Comparison of ENCODE assay signal across 9 cellular contexts in the genomic region with DNA sequence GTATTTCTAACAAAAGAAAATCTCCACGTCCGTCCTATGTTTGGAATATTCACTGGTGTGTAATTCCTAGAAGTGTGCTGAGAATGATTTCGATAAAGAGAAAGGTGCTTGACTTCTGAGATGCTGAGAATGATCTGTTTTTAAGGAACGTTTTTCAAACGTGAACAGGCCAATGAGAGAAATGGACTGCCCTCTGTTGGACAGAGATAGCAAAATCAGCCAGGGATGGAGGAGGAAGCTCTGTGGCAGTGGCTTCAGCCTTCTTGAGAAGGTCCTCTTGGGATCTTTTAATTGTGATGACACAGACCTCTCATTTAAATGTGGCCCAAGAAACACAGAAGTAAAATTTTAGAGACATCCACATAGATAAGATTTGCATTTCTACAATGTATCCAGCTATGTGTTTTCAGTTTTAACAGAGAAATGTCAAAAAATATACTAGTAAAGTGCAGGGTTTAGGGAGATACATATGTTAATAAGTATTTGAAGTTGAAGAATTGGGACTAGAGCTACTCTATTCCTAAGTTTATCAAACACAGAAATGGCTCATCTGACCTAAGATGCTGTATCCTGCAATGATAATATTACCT.
A peak's percentile ranks its signal among the peaks of the same experiment; 100 is the strongest.
DNase-seq lines count a peak whose midpoint lies in the region; ATAC-seq and TF ChIP-seq lines count a peak whose summit lies in the region.
"Had no signal": no experiment of that assay in that cellular context is flagged by ENCODE, and none has a peak within 500 bp of the region (broad histone marks: within the 10 kb centered on the region; RNA-seq: fewer than 3 reads in every experiment).

No MANE protein-coding gene starts in this region.

- H3K9me3 Mint-ChIP-seq in activated naive CD8-positive, alpha-beta T cell treated with anti-CD3 and anti-CD28 coated beads, Interleukin-2, amount 50 U/mL, for 24 hours = no peaks in the 10 kb centered on the region
- H3K9me3 Mint-ChIP-seq: activated naive CD8-positive, alpha-beta T cell treated with anti-CD3 and anti-CD28 coated beads, Interleukin-2, amount 10 ng/mL, durations not matched to agents 7 days and 5 days had no signal

- peak overlapping the region; percentile 38 for H3K4me2 ChIP-seq in osteoblast (ENCODE audit: insufficient read depth, low read length)

- H3K27me3 ChIP-seq in osteoblast (ENCODE audit: insufficient read depth, low read length) = peaks cover 31% of the 10 kb centered on the region

- peak; percentile 77 for ATAC-seq in GM19455 (IDR thresholded peaks at IDR 0.05; ENCODE audit: unreplicated experiment)
- ATAC-seq in activated naive CD8-positive, alpha-beta T cell treated with anti-CD3 and anti-CD28 coated beads, Interleukin-2, amount 50 U/mL, for 24 hours = no peak

- H3K4me1 ChIP-seq in osteoblast (ENCODE audit: insufficient read depth, low read length) = peaks cover 17% of the 10 kb centered on the region

- no peaks in the 10 kb centered on the region for H4K20me1 ChIP-seq in osteoblast (ENCODE audit: insufficient read depth, low read length)

- no peaks in the 10 kb centered on the region for H3K9me3 ChIP-seq in osteoblast (ENCODE audit: low read depth, low read length)

- H3K27me3 Mint-ChIP-seq in activated naive CD8-positive, alpha-beta T cell treated with anti-CD3 and anti-CD28 coated beads, Interleukin-2, amount 50 U/mL, for 24 hours = peaks cover 23% of the 10 kb centered on the region

- no peaks in the 10 kb centered on the region for H3K36me3 Mint-ChIP-seq in activated naive CD8-positive, alpha-beta T cell treated with anti-CD3 and anti-CD28 coated beads, Interleukin-2, amount 50 U/mL, for 24 hours (ENCODE audit: low read depth)
- H3K36me3 Mint-ChIP-seq: activated naive CD8-positive, alpha-beta T cell treated with anti-CD3 and anti-CD28 coated beads, Interleukin-2, amount 10 ng/mL, durations not matched to agents 7 days and 5 days had no signal

- peak; percentile 82 for TF ChIP-seq CTCF in osteoblast (IDR thresholded peaks at IDR 0.05; ENCODE audit: extremely low read depth, low read depth, low read length)

- no peak overlapping the region for H3K4me3 ChIP-seq in osteoblast (ENCODE audit: insufficient read depth, low read length)

- H3K27ac Mint-ChIP-seq in activated naive CD8-positive, alpha-beta T cell treated with anti-CD3 and anti-CD28 coated beads, Interleukin-2, amount 50 U/mL, for 24 hours = no peak overlapping the region
- H3K27ac Mint-ChIP-seq: activated naive CD8-positive, alpha-beta T cell treated with anti-CD3 and anti-CD28 coated beads, Interleukin-2, amount 10 ng/mL, durations not matched to agents 7 days and 5 days had no signal

- peak overlapping the region; percentile 5 for H2AFZ ChIP-seq in osteoblast (ENCODE audit: low read length)

- no peaks in the 10 kb centered on the region for H3K79me2 ChIP-seq in osteoblast (ENCODE audit: insufficient read depth, low read length)

- no peak overlapping the region for H3K4me3 Mint-ChIP-seq in activated naive CD8-positive, alpha-beta T cell treated with anti-CD3 and anti-CD28 coated beads, Interleukin-2, amount 50 U/mL, for 24 hours
- H3K4me3 Mint-ChIP-seq: activated naive CD8-positive, alpha-beta T cell treated with anti-CD3 and anti-CD28 coated beads, Interleukin-2, amount 10 ng/mL, durations not matched to agents 7 days and 5 days had no signal

- peak; percentile 30 to 70 (median 44) for DNase-seq in NCI-H1417 (lab: John Stamatoyannopoulos, UW)
- no peak for DNase-seq in NCI-H1417 treated with DMSO at 0.1 percent for 48 hours (lab: John Stamatoyannopoulos, UW)
- DNase-seq in HuH-7.5 (ENCODE audit: low spot score) = peak; percentile 34
- peak; percentile 33 for DNase-seq in RPMI8226
- DNase-seq in fibroblast of gingiva (ENCODE audit: low read depth) = peak; percentile 26
- no peak for DNase-seq in osteoblast (ENCODE audit: insufficient read length, low spot score, missing footprints)
- DNase-seq in activated naive CD8-positive, alpha-beta T cell treated with anti-CD3 and anti-CD28 coated beads, Interleukin-2, amount 50 U/mL, for 24 hours = no peak
- DNase-seq: activated naive CD8-positive, alpha-beta T cell treated with anti-CD3 and anti-CD28 coated beads, Interleukin-2, amount 10 ng/mL, durations not matched to agents 7 days and 5 days had no signal

- H3K36me3 ChIP-seq in osteoblast (ENCODE audit: insufficient read depth, low read length) = no peaks in the 10 kb centered on the region

- no peaks in the 10 kb centered on the region for H3K4me1 Mint-ChIP-seq in activated naive CD8-positive, alpha-beta T cell treated with anti-CD3 and anti-CD28 coated beads, Interleukin-2, amount 50 U/mL, for 24 hours

- no peak overlapping the region for H3K27ac ChIP-seq in osteoblast (ENCODE audit: low read depth, low read length)

Comparison
In these comparisons a context has a peak if more than half of its experiments do, and no peak if none do; other contexts are left out.
1. DNase-seq: peak in NCI-H1417 (3 of 3), HuH-7.5 (single experiment), RPMI8226 (single experiment) and fibroblast of gingiva (single experiment); none in NCI-H1417 treated with DMSO at 0.1 percent for 48 hours (single experiment), osteoblast (single experiment) and activated naive CD8-positive, alpha-beta T cell treated with anti-CD3 and anti-CD28 coated beads, Interleukin-2, amount 50 U/mL, for 24 hours (single experiment).